ENCODE assay signal across 30 cellular contexts in genomic region chr9:27183151-27183550, GRCh38.
A peak's percentile ranks its signal among the peaks of the same experiment; 100 is the strongest.
DNase-seq lines count a peak whose midpoint lies in the region; ATAC-seq, FAIRE-seq and TF ChIP-seq lines count a peak whose summit lies in the region.
"Had no signal": no experiment of that assay in that cellular context is flagged by ENCODE, and none has a peak within 500 bp of the region (broad histone marks: within the 10 kb centered on the region; RNA-seq: fewer than 3 reads in every experiment).

No MANE protein-coding gene starts in this region.

- no peaks in the 10 kb centered on the region for H3K79me2 ChIP-seq in Karpas-422 (ENCODE audit: low read length)
- H3K79me2 ChIP-seq in trophoblast cell (ENCODE audit: control insufficient read depth, insufficient read depth, low read length, poor library complexity), result no peaks in the 10 kb centered on the region

- no peak overlapping the region for H3K27ac Mint-ChIP-seq in activated CD4-positive, alpha-beta memory T cell treated with anti-CD3 and anti-CD28 coated beads, Interleukin-2, amount 10 ng/mL, durations not matched to agents 7 days and 5 days
- H3K27ac Mint-ChIP-seq: B cell; CD8-positive, alpha-beta T cell; T-cell had no signal

- H3K79me1 ChIP-seq in trophoblast cell (ENCODE audit: low read length), result no peaks in the 10 kb centered on the region

- H3K9ac ChIP-seq in Karpas-422 (ENCODE audit: low read length) (no peak overlapping the region), trophoblast cell (ENCODE audit: low read length) (no peak overlapping the region)

- H4K12ac ChIP-seq in trophoblast cell (ENCODE audit: low read depth, low read length), result no peak overlapping the region

- H3K4me3 Mint-ChIP-seq in activated CD4-positive, alpha-beta memory T cell treated with anti-CD3 and anti-CD28 coated beads, Interleukin-2, amount 10 ng/mL, durations not matched to agents 7 days and 5 days, result no peak overlapping the region
- H3K4me3 Mint-ChIP-seq: B cell; CD8-positive, alpha-beta T cell; T-cell had no signal

- H3K27ac ChIP-seq in Karpas-422 (ENCODE audit: low read length) (no peak overlapping the region), trophoblast cell (ENCODE audit: low read depth, low read length) (no peak overlapping the region)
- H3K27ac ChIP-seq: SJCRH30 had no signal

- peak; percentile 62 for FAIRE-seq in H54 (lab: Jason Lieb, UNC)
- FAIRE-seq: GM12891, HTR-8/SVneo had no signal

- no peak for ATAC-seq in HG02938 (IDR thresholded peaks at IDR 0.05; ENCODE audit: unreplicated experiment)
- ATAC-seq: CD8-positive, alpha-beta T cell; Right ventricle myocardium inferior; T-cell had no signal

- no peak overlapping the region for H3K18ac ChIP-seq in trophoblast cell (ENCODE audit: low read length)

- H3K9me3 ChIP-seq in Karpas-422 (ENCODE audit: low read length) (no peaks in the 10 kb centered on the region), trophoblast cell (ENCODE audit: insufficient read depth, low read depth, low read length) (no peaks in the 10 kb centered on the region)
- H3K9me3 ChIP-seq: Caco-2, SJCRH30 had no signal

- H2BK12ac ChIP-seq in trophoblast cell (ENCODE audit: low read length), result no peak overlapping the region

- H3K9me3 Mint-ChIP-seq in activated CD4-positive, alpha-beta memory T cell treated with anti-CD3 and anti-CD28 coated beads, Interleukin-2, amount 10 ng/mL, durations not matched to agents 7 days and 5 days, result peaks cover under 1% of the 10 kb centered on the region

- no peaks in the 10 kb centered on the region for H3K4me1 ChIP-seq in Karpas-422 (ENCODE audit: low read length)
- H3K4me1 ChIP-seq in trophoblast cell (ENCODE audit: control insufficient read depth in 1 of 2, insufficient read depth in 2 of 2, low read length in 2 of 2), result no peaks in the 10 kb centered on the region
- H3K4me1 ChIP-seq: Caco-2, SJCRH30 had no signal

- no peak overlapping the region for H2AK5ac ChIP-seq in trophoblast cell (ENCODE audit: low read length)

- H3K4me3 ChIP-seq in Karpas-422 (ENCODE audit: low read length) (no peak overlapping the region), fibroblast of villous mesenchyme (ENCODE audit: low read depth, low read length) (no peak overlapping the region), trophoblast cell (ENCODE audit: low read depth, low read length) (no peak overlapping the region)
- H3K4me3 ChIP-seq: A549, SJCRH30 had no signal

- no peak overlapping the region for H2BK5ac ChIP-seq in trophoblast cell (ENCODE audit: low read depth, low read length, poor library complexity)

- TF ChIP-seq POLR2A in H54 (IDR thresholded peaks at IDR 0.05; ENCODE audit: low read depth, low read length), result no peak

- TF ChIP-seq CTCF in fibroblast of villous mesenchyme (IDR thresholded peaks at IDR 0.05; ENCODE audit: insufficient read depth, low read depth, low read length), result no peak

- CTCF ChIA-PET in activated CD4-positive, alpha-beta memory T cell treated with anti-CD3 and anti-CD28 coated beads, Interleukin-2, amount 10 ng/mL, durations not matched to agents 7 days and 5 days (lab: Charles Lee), result no interaction called here

- no peaks in the 10 kb centered on the region for H4K20me1 ChIP-seq in Karpas-422 (ENCODE audit: insufficient read depth, low read depth, low read length)

- H3K4me2 ChIP-seq in Karpas-422 (ENCODE audit: low read depth, low read length, poor library complexity, severe bottlenecking) (no peak overlapping the region), trophoblast cell (ENCODE audit: low read length) (no peak overlapping the region)

- H2BK120ac ChIP-seq in trophoblast cell (ENCODE audit: insufficient read depth, low read length, poor library complexity), result no peak overlapping the region

- no peak overlapping the region for H3K14ac ChIP-seq in trophoblast cell (ENCODE audit: low read length)

- no peaks in the 10 kb centered on the region for H3K27me3 ChIP-seq in Karpas-422 (ENCODE audit: low read length)
- no peaks in the 10 kb centered on the region for H3K27me3 ChIP-seq in trophoblast cell (ENCODE audit: insufficient read depth, low read length)
- H3K27me3 ChIP-seq: SJCRH30 had no signal

- no peak overlapping the region for H2AFZ ChIP-seq in Karpas-422 (ENCODE audit: low read length)
- H2AFZ ChIP-seq in trophoblast cell (ENCODE audit: insufficient read depth, low read length, poor library complexity), result no peak overlapping the region

- H3K36me3 ChIP-seq in Karpas-422 (ENCODE audit: insufficient read depth, low read length), result no peaks in the 10 kb centered on the region
- no peaks in the 10 kb centered on the region for H3K36me3 ChIP-seq in trophoblast cell (ENCODE audit: control insufficient read depth in 1 of 2, insufficient read depth in 2 of 2, low read length in 2 of 2)
- H3K36me3 ChIP-seq: SJCRH30 had no signal

- POLR2A ChIA-PET in activated CD4-positive, alpha-beta memory T cell treated with anti-CD3 and anti-CD28 coated beads, Interleukin-2, amount 10 ng/mL, durations not matched to agents 7 days and 5 days (lab: Charles Lee), result no interaction called here

- H3K36me3 Mint-ChIP-seq in activated CD4-positive, alpha-beta memory T cell treated with anti-CD3 and anti-CD28 coated beads, Interleukin-2, amount 10 ng/mL, durations not matched to agents 7 days and 5 days (ENCODE audit: low read depth), result no peaks in the 10 kb centered on the region
- H3K36me3 Mint-ChIP-seq: CD8-positive, alpha-beta T cell; T-cell had no signal

- no peaks in the 10 kb centered on the region for H3K27me3 Mint-ChIP-seq in activated CD4-positive, alpha-beta memory T cell treated with anti-CD3 and anti-CD28 coated beads, Interleukin-2, amount 10 ng/mL, durations not matched to agents 7 days and 5 days
- H3K27me3 Mint-ChIP-seq: B cell, T-cell had no signal

- H3K4me1 Mint-ChIP-seq in activated CD4-positive, alpha-beta memory T cell treated with anti-CD3 and anti-CD28 coated beads, Interleukin-2, amount 10 ng/mL, durations not matched to agents 7 days and 5 days, result no peaks in the 10 kb centered on the region
- H3K4me1 Mint-ChIP-seq: B cell, T-cell had no signal

- DNase-seq in H54 (ENCODE audit: insufficient read length, low spot score) (no peak), Karpas-422 (peak; percentile 9), fibroblast of villous mesenchyme (ENCODE audit: low read depth) (peak; percentile 53), trophoblast cell (peak; percentile 12 to 68), NCI-H526 (lab: John Stamatoyannopoulos, UW) (no peak), DMS 273 (lab: John Stamatoyannopoulos, UW; ENCODE audit: unreplicated experiment) (no peak)
- no peak for DNase-seq in activated CD4-positive, alpha-beta memory T cell treated with anti-CD3 and anti-CD28 coated beads, Interleukin-2, amount 10 ng/mL, durations not matched to agents 7 days and 5 days
- DNase-seq: Caco-2; CD8-positive, alpha-beta T cell; DMS 273 treated with DMSO at 0.1 percent for 48 hours; DMS79; EL; GDM1; GOT3; KBM-7; MM.1S; NCI-H1048; NCI-H1417; NCI-H1694 treated with DMSO at 0.1 percent for 48 hours; NCI-H2081; NCI-H2227 treated with DMSO at 0.1 percent for 48 hours; NCI-H69; SJCRH30; T-cell had no signal

- no peak overlapping the region for H3K4ac ChIP-seq in trophoblast cell (ENCODE audit: low read depth, low read length)

- H3K9me2 ChIP-seq in Karpas-422 (replicated peaks; ENCODE audit: insufficient read depth, low read length), result no peaks in the 10 kb centered on the region

- H4K91ac ChIP-seq in trophoblast cell (ENCODE audit: low read depth, low read length), result no peak overlapping the region

- no peak overlapping the region for H4K8ac ChIP-seq in trophoblast cell (ENCODE audit: low read depth, low read length)

- no peak overlapping the region for H3K23ac ChIP-seq in trophoblast cell (ENCODE audit: low read length)

- no CpG with 5 or more reads among the region's 2 CpGs for WGBS in trophoblast cell (ENCODE audit: extremely low coverage, insufficient coverage, insufficient read length)

Comparison
In these comparisons a context has a peak if more than half of its experiments do, and no peak if none do; other contexts are left out.
1. DNase-seq: peak in Karpas-422 (single experiment), fibroblast of villous mesenchyme (single experiment) and trophoblast cell (2 of 2); none in H54 (single experiment), activated CD4-positive, alpha-beta memory T cell treated with anti-CD3 and anti-CD28 coated beads, Interleukin-2, amount 10 ng/mL, durations not matched to agents 7 days and 5 days (single experiment), NCI-H526 (0 of 2) and DMS 273 (single experiment).